8 cellular contexts compared by ENCODE assay signal in the genomic region with DNA sequence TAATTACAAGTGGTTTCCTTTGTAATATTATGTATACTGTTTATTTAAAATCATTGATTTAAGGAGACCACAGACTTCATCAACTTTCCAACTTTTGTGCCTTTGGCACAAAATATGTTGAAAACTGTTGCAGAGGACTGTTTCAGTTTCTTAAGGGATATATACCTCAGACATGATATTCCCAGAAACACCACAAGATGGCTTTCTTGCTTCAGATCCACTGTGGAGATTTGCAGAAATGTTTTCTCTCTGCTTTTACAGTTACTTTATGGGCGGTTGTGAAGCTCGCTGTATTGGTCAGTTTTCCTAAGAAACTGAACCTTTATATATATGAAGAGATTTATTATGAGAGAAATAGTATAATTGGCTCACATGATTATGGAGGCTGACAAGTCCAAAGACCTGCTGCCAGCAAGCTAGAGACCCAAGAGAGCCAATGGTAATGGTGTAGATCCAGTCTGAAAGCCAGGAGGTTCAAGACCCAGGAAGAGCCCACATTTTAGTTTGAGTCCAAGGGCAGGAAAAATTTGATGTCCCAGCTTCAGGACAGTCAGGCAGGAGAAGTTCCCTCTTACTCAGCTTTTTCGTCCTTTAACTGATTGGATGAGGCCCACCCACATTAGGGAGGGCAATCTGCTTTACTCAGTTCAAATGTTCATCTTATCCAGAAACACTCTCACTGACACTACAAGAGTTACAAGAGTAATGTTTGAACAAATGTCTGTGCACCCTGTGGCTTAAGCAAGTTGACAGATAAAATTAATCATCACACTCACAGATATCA. TPM values are rescaled to one million over a fixed set of nuclear protein-coding genes. Genes with fewer than 3 reads are reported as not detected.
A peak's percentile ranks its signal among the peaks of the same experiment; 100 is the strongest.
DNase-seq lines count a peak whose midpoint lies in the region; ATAC-seq, FAIRE-seq and TF ChIP-seq lines count a peak whose summit lies in the region.

No MANE protein-coding gene starts in this region.

- no peak overlapping the region for H2AK5ac ChIP-seq in H9 (ENCODE audit: insufficient read length, low read length)
- H2AK5ac ChIP-seq in H1 (ENCODE audit: low read depth, low read length) = no peak overlapping the region

- H3K18ac ChIP-seq in H9 (ENCODE audit: insufficient read length, low read depth, low read length) = no peak overlapping the region
- no peak overlapping the region for H3K18ac ChIP-seq in H1 (ENCODE audit: extremely low read depth, low read length)

- peak; percentile 72 for TF ChIP-seq CTCF in H9 (conservative IDR thresholded peaks at IDR 0.05)
- peak in 2 of 3 experiments; percentile 46 to 59; a peak in 3 of 4 replicates for TF ChIP-seq CTCF in H1 (IDR thresholded peaks at IDR 0.05; ENCODE audit: control extremely low read depth in 1 of 3, insufficient read depth in 1 of 3, low read depth in 1 of 3, low read length in 3 of 3)

- no peaks in the 10 kb centered on the region for H3K27me3 ChIP-seq in H9 (ENCODE audit: insufficient read depth, low read length)
- no peaks in the 10 kb centered on the region for H3K27me3 ChIP-seq in H1 (replicated peaks in 1 of 4; ENCODE audit: control insufficient read depth in 3 of 4, extremely low read depth in 1 of 4, insufficient read depth in 3 of 4, low read length in 3 of 4)

- no peak overlapping the region for H2BK120ac ChIP-seq in H9 (ENCODE audit: low read depth, low read length, poor library complexity, severe bottlenecking)
- H2BK120ac ChIP-seq in H1 (replicated peaks; ENCODE audit: low read depth, low read length) = no peak overlapping the region

- H3K4me3 Mint-ChIP-seq in H9 = no peak overlapping the region
- H3K4me3 Mint-ChIP-seq in activated CD4-positive, alpha-beta T cell treated with anti-CD3 and anti-CD28 coated beads, Interleukin-2, amount 10 ng/mL, durations not matched to agents 7 days and 5 days = no peak overlapping the region

- H3K79me1 ChIP-seq in H9 (ENCODE audit: insufficient read depth, low read depth, low read length, poor library complexity, severe bottlenecking) (no peaks in the 10 kb centered on the region), H1 (ENCODE audit: low read depth, low read length) (no peaks in the 10 kb centered on the region)

- H3K9me3 Mint-ChIP-seq in H9 = no peaks in the 10 kb centered on the region; a peak in 1 of 5 replicates
- H3K9me3 Mint-ChIP-seq in activated CD4-positive, alpha-beta T cell treated with anti-CD3 and anti-CD28 coated beads, Interleukin-2, amount 10 ng/mL, durations not matched to agents 7 days and 5 days = no peaks in the 10 kb centered on the region

- H3K27me3 Mint-ChIP-seq in H9 (ENCODE audit: low read depth) = no peaks in the 10 kb centered on the region
- no peaks in the 10 kb centered on the region for H3K27me3 Mint-ChIP-seq in activated CD4-positive, alpha-beta T cell treated with anti-CD3 and anti-CD28 coated beads, Interleukin-2, amount 10 ng/mL, durations not matched to agents 7 days and 5 days

- ATAC-seq in HG03025 (IDR thresholded peaks at IDR 0.05; ENCODE audit: low FRiP score, unreplicated experiment) = no peak

- H3K14ac ChIP-seq in H9 (ENCODE audit: insufficient read depth, low read length) (no peak overlapping the region), H1 (ENCODE audit: insufficient read length) (no peak overlapping the region)

- TF ChIP-seq RAD21 in H1 (IDR thresholded peaks at IDR 0.05 in 1 of 2, conservative IDR thresholded peaks at IDR 0.05 in 1 of 2; ENCODE audit: low read depth in 2 of 2, low read length in 2 of 2) = peak; percentile 71 to 75

- peak; percentile 20 for DNase-seq in DMS114 treated with DMSO at 0.1 percent for 48 hours (lab: John Stamatoyannopoulos, UW; ENCODE audit: unreplicated experiment)
- DNase-seq in H9 = no peak
- DNase-seq in NCI-H82 treated with DMSO at 0.1 percent for 48 hours (lab: John Stamatoyannopoulos, UW; ENCODE audit: unreplicated experiment) = peak; percentile 2
- DNase-seq in H1 (ENCODE audit: low read depth in 1 of 2, low spot score in 2 of 2) = no peak
- DNase-seq in myocyte (ENCODE audit: low read depth) = peak; percentile 64
- no peak for DNase-seq in GM12891 (ENCODE audit: insufficient read length, low spot score)
- no peak for DNase-seq in activated CD4-positive, alpha-beta T cell treated with anti-CD3 and anti-CD28 coated beads, Interleukin-2, amount 10 ng/mL, durations not matched to agents 7 days and 5 days

- H4K5ac ChIP-seq in H9 (ENCODE audit: insufficient read length, low read depth, low read length) = no peak overlapping the region
- H4K5ac ChIP-seq in H1 (ENCODE audit: insufficient read length, low read depth, low read length) = no peak overlapping the region

- H3K56ac ChIP-seq in H9 (ENCODE audit: insufficient read length, low read depth, low read length) (no peak overlapping the region), H1 (replicated peaks; ENCODE audit: insufficient read length, low read depth, low read length) (no peak overlapping the region)

- TF ChIP-seq EP300 in H1 (IDR thresholded peaks at IDR 0.05; ENCODE audit: borderline replicate concordance in 1 of 2, low read depth in 2 of 2, low read length in 2 of 2) = no peak

- no peaks in the 10 kb centered on the region for H3K9me3 ChIP-seq in H9 (ENCODE audit: control insufficient read depth, low read depth, low read length)
- H3K9me3 ChIP-seq in H1 (ENCODE audit: insufficient read depth in 2 of 2, low read depth in 1 of 2, low read length in 1 of 2) = no peaks in the 10 kb centered on the region

- H2BK12ac ChIP-seq in H9 (ENCODE audit: insufficient read length, low read depth, low read length) (no peak overlapping the region), H1 (ENCODE audit: low read depth, low read length) (no peak overlapping the region)

- H3K23ac ChIP-seq in H9 (ENCODE audit: insufficient read length, low read depth, low read length) (no peak overlapping the region), H1 (ENCODE audit: insufficient read length) (no peak overlapping the region)

- H3K79me2 ChIP-seq in H9 (ENCODE audit: insufficient read depth, low read length) = no peaks in the 10 kb centered on the region
- H3K79me2 ChIP-seq in H1 (ENCODE audit: control insufficient read depth in 1 of 2, insufficient read depth in 2 of 2, low read length in 2 of 2) = no peaks in the 10 kb centered on the region

- H3K9ac ChIP-seq in H9 (ENCODE audit: extremely low read depth, insufficient read length, low read length) (no peak overlapping the region), H1 (replicated peaks in 1 of 4; ENCODE audit: extremely low read depth in 1 of 4, low read depth in 3 of 4, low read length in 3 of 4) (no peak overlapping the region)

- H3K4me1 ChIP-seq in H9 (ENCODE audit: insufficient read depth, low read length) = no peaks in the 10 kb centered on the region
- H3K4me1 ChIP-seq in H1 (replicated peaks in 1 of 4; ENCODE audit: control insufficient read depth in 3 of 4, insufficient read depth in 4 of 4, low read length in 3 of 4) = no peaks in the 10 kb centered on the region

- H3K4me2 ChIP-seq in H9 (ENCODE audit: insufficient read depth, insufficient read length, low read length) = no peak overlapping the region
- no peak overlapping the region for H3K4me2 ChIP-seq in H1 (ENCODE audit: insufficient read depth in 1 of 2, low read depth in 2 of 2, low read length in 2 of 2)

- H3T11ph ChIP-seq in H9 (ENCODE audit: low read length) = no peak overlapping the region

- TF ChIP-seq POLR2A in H1 (IDR thresholded peaks at IDR 0.05; ENCODE audit: control extremely low read depth in 1 of 2, low read depth in 2 of 2, low read length in 2 of 2) (no peak), GM12891 (IDR thresholded peaks at IDR 0.05; ENCODE audit: low read depth, low read length) (no peak)

- H2AFZ ChIP-seq in H9 (ENCODE audit: low read length) (no peak overlapping the region), H1 (ENCODE audit: low read length) (no peak overlapping the region)

- no CpG with 5 or more reads among the region's 3 CpGs for WGBS in H9 (ENCODE audit: extremely low coverage, insufficient read length, low lambda C conversion rate)
- WGBS in H1 (ENCODE audit: extremely low coverage in 1 of 2, insufficient coverage in 1 of 2, insufficient read length in 1 of 2, insufficient replicate concordance in 2 of 2, low coverage in 1 of 2, low lambda C conversion rate in 2 of 2, missing lambda C conversion rate in 1 of 2), 2 experiments = 84% methylated on average over 3 of the region's 3 CpGs; no CpG with 5 or more reads in 1 of the 2 experiments

- no peak overlapping the region for H3K4me3 ChIP-seq in H1 (ENCODE audit: extremely low read depth in 1 of 4, insufficient read depth in 2 of 4, low read depth in 3 of 4, low read length in 4 of 4)

- H4K20me1 ChIP-seq in H9 (ENCODE audit: control insufficient read depth, insufficient read depth, insufficient read length) (no peaks in the 10 kb centered on the region), H1 (replicated peaks in 1 of 2; ENCODE audit: control insufficient read depth in 1 of 2, insufficient read depth in 2 of 2, low read length in 2 of 2) (no peaks in the 10 kb centered on the region)

- H2BK20ac ChIP-seq in H9 (ENCODE audit: low read depth, low read length, poor library complexity, severe bottlenecking) = no peak overlapping the region
- H2BK20ac ChIP-seq in H1 (ENCODE audit: low read length) = no peak overlapping the region

- no peaks in the 10 kb centered on the region for H3K36me3 ChIP-seq in H1 (ENCODE audit: control insufficient read depth in 2 of 4, insufficient read depth in 4 of 4, low read length in 3 of 4)

- CTCF ChIA-PET in H1 (lab: Charles Lee; ENCODE audit: partially characterized antibody) = interaction anchor here (0.6 to 12.3 kb wide), 31 partner anchors 9 to 1153 kb away, joined by 3 to 166 read pairs (median 4); partner anchors contain the start of gene PRSS35
- CTCF ChIA-PET in activated CD4-positive, alpha-beta T cell treated with anti-CD3 and anti-CD28 coated beads, Interleukin-2, amount 10 ng/mL, durations not matched to agents 7 days and 5 days (lab: Charles Lee) = interaction anchor here (0.9 kb wide), 1 partner anchor 97 kb away, joined by 3 read pairs; no protein-coding TSS in a partner anchor

- H4K91ac ChIP-seq in H9 (ENCODE audit: insufficient read length, low read depth, low read length) (no peak overlapping the region), H1 (replicated peaks; ENCODE audit: insufficient read length, low read length) (no peak overlapping the region)

- POLR2A ChIA-PET in H1 (lab: Charles Lee; ENCODE audit: partially characterized antibody) = interaction anchor here (1.0 kb wide), 1 partner anchor 94 kb away, joined by 7 read pairs; the partner anchor contains the start of gene PRSS35
- POLR2A ChIA-PET in activated CD4-positive, alpha-beta T cell treated with anti-CD3 and anti-CD28 coated beads, Interleukin-2, amount 10 ng/mL, durations not matched to agents 7 days and 5 days (lab: Charles Lee) = no interaction called here

- H3K4ac ChIP-seq in H9 (ENCODE audit: low read depth, low read length) (no peak overlapping the region), H1 (replicated peaks; ENCODE audit: insufficient read length, low read depth, low read length) (no peak overlapping the region)

- H4K8ac ChIP-seq in H9 (replicated peaks; ENCODE audit: insufficient read length, low read depth, low read length) (no peak overlapping the region), H1 (ENCODE audit: extremely low read depth, insufficient read depth, low read length) (no peak overlapping the region)

- H2BK5ac ChIP-seq in H9 (ENCODE audit: insufficient read length, low read length) (no peak overlapping the region), H1 (ENCODE audit: low read depth, low read length) (no peak overlapping the region)

- H2BK15ac ChIP-seq in H9 (ENCODE audit: low read depth, low read length) (no peak overlapping the region), H1 (ENCODE audit: low read length) (no peak overlapping the region)

- H3K23me2 ChIP-seq in H9 (ENCODE audit: insufficient read length, low read depth, low read length, poor library complexity, severe bottlenecking) = no peaks in the 10 kb centered on the region
- H3K23me2 ChIP-seq in H1 (ENCODE audit: low read depth, low read length) = no peaks in the 10 kb centered on the region

- FAIRE-seq in H1 (lab: Jason Lieb, UNC) (peak; percentile 32), GM12891 (lab: Jason Lieb, UNC) (no peak)

- H3K27ac ChIP-seq in H9 (ENCODE audit: insufficient read length, low read depth, low read length) = no peak overlapping the region
- no peak overlapping the region for H3K27ac ChIP-seq in H1 (ENCODE audit: low read depth, low read length)

- no peaks in the 10 kb centered on the region for H3K4me1 Mint-ChIP-seq in H9
- no peaks in the 10 kb centered on the region for H3K4me1 Mint-ChIP-seq in activated CD4-positive, alpha-beta T cell treated with anti-CD3 and anti-CD28 coated beads, Interleukin-2, amount 10 ng/mL, durations not matched to agents 7 days and 5 days

- H3K36me3 Mint-ChIP-seq in H9 (ENCODE audit: insufficient read depth in 1 of 3, low read depth in 3 of 3) = peaks cover 0 to 4% (median 0%) of the 10 kb centered on the region in 3 experiments; a peak in 1 of 7 replicates
- H3K36me3 Mint-ChIP-seq in activated CD4-positive, alpha-beta T cell treated with anti-CD3 and anti-CD28 coated beads, Interleukin-2, amount 10 ng/mL, durations not matched to agents 7 days and 5 days (ENCODE audit: low read depth) = no peaks in the 10 kb centered on the region

- no peak overlapping the region for H3K27ac Mint-ChIP-seq in H9
- H3K27ac Mint-ChIP-seq in activated CD4-positive, alpha-beta T cell treated with anti-CD3 and anti-CD28 coated beads, Interleukin-2, amount 10 ng/mL, durations not matched to agents 7 days and 5 days = no peak overlapping the region

RNA-seq across cellular contexts. Expression of gene ME1, which starts 12.8 kb away (rescaled TPM):
- total RNA-seq in H9 (2021) = 7.8 and 7.9 TPM in 2 replicates
- 3.9 and 4.2 TPM in 2 replicates for total RNA-seq in H1 (2021; fragmentation: NEBNext Ultra II Directional; extraction: Animal tissue kit (Norgen Biotek cat#: 25700))
- 0.69 and 1.3 TPM in 2 replicates for polyA plus RNA-seq in H1 (2011; rRNA removed)
- polyA plus RNA-seq in H1 (2011; cell fraction: cytosol; rRNA removed) = 1.0 TPM
- 0.74 TPM for polyA plus RNA-seq in H1 (2011; cell fraction: nucleus; rRNA removed)
- polyA plus RNA-seq in H1 (2012, experiment 1 of 2) = 2.7 to 3.2 TPM (median 2.8 TPM) in 4 replicates
- polyA plus RNA-seq in H1 (2012, experiment 2 of 2) = 0.70 TPM
- 4.2 TPM for polyA plus RNA-seq in H1 (2013, experiment 1 of 2)
- 4.2 TPM for polyA plus RNA-seq in H1 (2013, experiment 2 of 2)
- polyA minus RNA-seq in H1 (2011; rRNA and poly(A)+ RNA removed) = 1.9 and 2.3 TPM in 2 replicates
- polyA minus RNA-seq in H1 (2011; cell fraction: cytosol; rRNA and poly(A)+ RNA removed) = 1.4 TPM
- polyA minus RNA-seq in H1 (2011; cell fraction: nucleus; rRNA and poly(A)+ RNA removed) = 4.0 TPM
- 31.3 and 37.3 TPM in 2 replicates for total RNA-seq in myocyte
- polyA plus RNA-seq in myocyte (2012) = 18.6 TPM
- 3.4 TPM for polyA plus RNA-seq in GM12891 (2012; ENCODE audit: low read depth, missing spikeins)
- not detected for total RNA-seq in activated CD4-positive, alpha-beta T cell treated with anti-CD3 and anti-CD28 coated beads, Interleukin-2, amount 10 ng/mL, durations not matched to agents 7 days and 5 days

Comparison
In these comparisons a context has a peak if more than half of its experiments do, and no peak if none do; other contexts are left out.
1. DNase-seq: peak in DMS114 treated with DMSO at 0.1 percent for 48 hours (single experiment), NCI-H82 treated with DMSO at 0.1 percent for 48 hours (single experiment) and myocyte (single experiment); none in H9 (single experiment), H1 (0 of 2), GM12891 (single experiment) and activated CD4-positive, alpha-beta T cell treated with anti-CD3 and anti-CD28 coated beads, Interleukin-2, amount 10 ng/mL, durations not matched to agents 7 days and 5 days (single experiment).